In the genomic region with DNA sequence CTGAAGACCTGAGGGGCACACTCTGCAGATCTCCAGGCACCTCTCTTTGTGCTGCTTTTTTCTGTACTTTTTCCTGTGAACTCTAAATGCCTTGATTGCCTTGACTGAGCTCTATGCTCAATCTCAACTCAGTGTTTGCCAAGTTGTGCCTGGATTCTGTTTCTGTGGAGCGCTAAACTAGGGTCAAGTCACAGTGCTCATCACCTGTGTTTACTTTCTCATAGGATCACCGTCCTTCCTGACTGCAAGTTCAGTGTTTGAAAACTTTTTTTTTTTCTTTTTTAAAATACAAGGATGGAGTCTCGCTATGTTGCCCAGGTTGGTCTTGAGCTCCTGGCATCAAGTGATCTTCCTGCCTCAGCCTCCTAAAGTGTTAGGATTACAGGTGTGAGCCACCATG, we compare ENCODE assay signal across 8 cellular contexts.
"Had no signal": no experiment of that assay in that cellular context is flagged by ENCODE, and none has a peak within 500 bp of the region (broad histone marks: within the 10 kb centered on the region; RNA-seq: fewer than 3 reads in every experiment).

No MANE protein-coding gene starts in this region.

- H3K27ac ChIP-seq: HL-60, KMS-11 had no signal

- H3K9ac ChIP-seq: KMS-11 had no signal

- H3K27me3 Mint-ChIP-seq: IgD-negative memory B cell had no signal

- ATAC-seq: K562 had no signal

- H3K4me1 Mint-ChIP-seq: IgD-negative memory B cell had no signal

- DNase-seq: IMR-90, KBM-7, KG1 had no signal

- H3K4me3 ChIP-seq: K562 had no signal

- H3K4me2 ChIP-seq: KMS-11 had no signal

- H3K4me3 Mint-ChIP-seq: IgD-negative memory B cell had no signal

- H3K27ac Mint-ChIP-seq: IgD-negative memory B cell had no signal

- FAIRE-seq: HTR-8/SVneo, K562 had no signal
